8 cellular contexts compared by ENCODE assay signal in genomic region chr5:158435161-158435616, GRCh38.
DNase-seq lines count a peak whose midpoint lies in the region; ATAC-seq, FAIRE-seq and TF ChIP-seq lines count a peak whose summit lies in the region.

No MANE protein-coding gene starts in this region.

- H3K36me3 ChIP-seq in HepG2 (replicated peaks in 1 of 2; ENCODE audit: control insufficient read depth in 1 of 2, insufficient read depth in 2 of 2, low read length in 2 of 2): no peaks in the 10 kb centered on the region
- H3K36me3 ChIP-seq in kidney (ENCODE audit: control insufficient read depth in 1 of 2, insufficient read depth in 2 of 2, low read length in 2 of 2): no peaks in the 10 kb centered on the region
- no peaks in the 10 kb centered on the region for H3K36me3 ChIP-seq in effector memory CD4-positive, alpha-beta T cell (ENCODE audit: control insufficient read depth, insufficient read depth, low read length)

- H3K4me2 ChIP-seq in HepG2 (ENCODE audit: low read depth, low read length): no peak overlapping the region

- no peak overlapping the region for H3K9ac ChIP-seq in HepG2 (ENCODE audit: insufficient read depth, low read depth, low read length)
- no peak overlapping the region for H3K9ac ChIP-seq in kidney (ENCODE audit: low read length in 2 of 2)

- H3K27ac Mint-ChIP-seq in progenitor cell of endocrine pancreas: no peak overlapping the region

- WGBS in HepG2 (ENCODE audit: low lambda C conversion rate): under 1% methylated on average over 4 of the region's 4 CpGs

- TF ChIP-seq POLR2A in HepG2 (IDR thresholded peaks at IDR 0.05; ENCODE audit: insufficient read depth in 1 of 2, low read depth in 2 of 2, low read length in 2 of 2): no peak

- H4K20me1 ChIP-seq in HepG2 (ENCODE audit: insufficient read depth, low read length): no peaks in the 10 kb centered on the region

- no peak overlapping the region for H3K4me3 ChIP-seq in HepG2 (replicated peaks in 1 of 3; ENCODE audit: insufficient read depth in 1 of 3, low read depth in 2 of 3, low read length in 3 of 3)
- H3K4me3 ChIP-seq in kidney (ENCODE audit: low read length in 2 of 2): no peak overlapping the region
- no peak overlapping the region for H3K4me3 ChIP-seq in effector memory CD4-positive, alpha-beta T cell (ENCODE audit: insufficient read depth, low read depth, low read length, poor library complexity, severe bottlenecking)

- CTCF ChIA-PET in HepG2 (lab: Yijun Ruan, JAX; ENCODE audit: low intra/inter-chr PET ratio, low total read pairs): no interaction called here

- H3K9me3 Mint-ChIP-seq in progenitor cell of endocrine pancreas (ENCODE audit: low read depth): no peaks in the 10 kb centered on the region

- no peak for TF ChIP-seq RAD21 in HepG2 (CRISPR knock-in tag; IDR thresholded peaks at IDR 0.05)

- H3K27ac ChIP-seq in HepG2 (ENCODE audit: extremely low read length, insufficient read depth, low read length) (no peak overlapping the region), kidney (ENCODE audit: low read depth in 2 of 2, low read length in 2 of 2) (no peak overlapping the region)
- no peak overlapping the region for H3K27ac ChIP-seq in effector memory CD4-positive, alpha-beta T cell (ENCODE audit: insufficient read depth, low read length, poor library complexity, severe bottlenecking)

- no peak overlapping the region for H3K4me3 Mint-ChIP-seq in progenitor cell of endocrine pancreas (ENCODE audit: low read depth)

- H3K4me1 ChIP-seq in HepG2 (ENCODE audit: insufficient read depth, low read length): peaks cover 7% of the 10 kb centered on the region; the same call in 1 of the 2 replicates
- no peaks in the 10 kb centered on the region for H3K4me1 ChIP-seq in kidney (ENCODE audit: control insufficient read depth in 1 of 2, insufficient read depth in 1 of 2, low read depth in 1 of 2, low read length in 2 of 2)
- H3K4me1 ChIP-seq in effector memory CD4-positive, alpha-beta T cell (ENCODE audit: control insufficient read depth, insufficient read depth, low read length, poor library complexity, severe bottlenecking): no peaks in the 10 kb centered on the region

- BruUV-seq in HepG2 (replicated peaks; lab: Mats Ljungman, UMichigan): no TSS peak

- DNase-seq in RCC 7860 (ENCODE audit: low spot score) (peak; percentile 71), HepG2 (ENCODE audit: low spot score) (no peak), progenitor cell of endocrine pancreas (ENCODE audit: low spot score, unreplicated experiment) (no peak), sciatic nerve (ENCODE audit: low spot score) (no peak), kidney (no peak)
- no peak for DNase-seq in effector memory CD4-positive, alpha-beta T cell

- in situ Hi-C loops in HepG2 (cut with HindIII; ENCODE audit: extremely low pct_ligation_motif_present, low pct_unique_long_range_greater_than_20kb): no loop called here

- H3K4me1 Mint-ChIP-seq in progenitor cell of endocrine pancreas (ENCODE audit: low read depth): no peaks in the 10 kb centered on the region

- no peak for TF ChIP-seq CTCF in HepG2 (CRISPR knock-in tag; IDR thresholded peaks at IDR 0.05)
- no peak for TF ChIP-seq CTCF in progenitor cell of endocrine pancreas (IDR thresholded peaks at IDR 0.05; ENCODE audit: unreplicated experiment)
- no peak for TF ChIP-seq CTCF in kidney (IDR thresholded peaks at IDR 0.05; ENCODE audit: borderline replicate concordance, extremely low read depth, insufficient read depth)

- H3K9me3 ChIP-seq in HepG2 (ENCODE audit: low read length) (peaks cover 28% of the 10 kb centered on the region), kidney (ENCODE audit: control insufficient read depth in 1 of 2, low read length in 2 of 2) (peaks cover 0 to 2% of the 10 kb centered on the region in 2 donors)
- no peaks in the 10 kb centered on the region for H3K9me3 ChIP-seq in effector memory CD4-positive, alpha-beta T cell (ENCODE audit: control insufficient read depth, low read length)

- intact Hi-C loops in HepG2 (cut with micrococcal nuclease; ENCODE audit: unreplicated experiment) (no loop called here), sciatic nerve (cut with DNase I) (no loop called here), kidney (cut with DNase I) (no loop called here)

- H3K27me3 Mint-ChIP-seq in progenitor cell of endocrine pancreas: peaks cover 11% of the 10 kb centered on the region

- peak; percentile 77 for ATAC-seq in GM18517 (IDR thresholded peaks at IDR 0.05; ENCODE audit: unreplicated experiment)
- peak; percentile 75 for ATAC-seq in HG02759 (IDR thresholded peaks at IDR 0.05; ENCODE audit: unreplicated experiment)
- peak; percentile 54 for ATAC-seq in HepG2
- no peak for ATAC-seq in sciatic nerve

- POLR2A ChIA-PET in HepG2 (lab: Yijun Ruan, JAX): no interaction called here

- H3K79me2 ChIP-seq in HepG2 (ENCODE audit: insufficient read depth, low read length): no peaks in the 10 kb centered on the region

- no peaks in the 10 kb centered on the region for H3K36me3 Mint-ChIP-seq in progenitor cell of endocrine pancreas (ENCODE audit: insufficient read depth)

- no peak for TF ChIP-seq EP300 in HepG2 (IDR thresholded peaks at IDR 0.05; ENCODE audit: low read depth in 2 of 2, low read length in 2 of 2)
- no peak for TF ChIP-seq EP300 in HepG2 (CRISPR knock-in tag; IDR thresholded peaks at IDR 0.05; ENCODE audit: borderline replicate concordance)

- no peaks in the 10 kb centered on the region for H3K27me3 ChIP-seq in HepG2 (ENCODE audit: control insufficient read depth in 1 of 2, insufficient read depth in 2 of 2, low read length in 2 of 2)
- no peaks in the 10 kb centered on the region for H3K27me3 ChIP-seq in effector memory CD4-positive, alpha-beta T cell (replicated peaks; ENCODE audit: control insufficient read depth, insufficient read depth, low read length, poor library complexity, severe bottlenecking)

- no peak overlapping the region for H2AFZ ChIP-seq in HepG2 (ENCODE audit: low read length)

- peak; percentile 92 for FAIRE-seq in RCC 7860 (lab: Jason Lieb, UNC)
- FAIRE-seq in HepG2 (lab: Jason Lieb, UNC): no peak
- no peak for FAIRE-seq in kidney (lab: Jason Lieb, UNC)

TF ChIP-seq in HepG2, 621 proteins besides CTCF, POLR2A, EP300 and RAD21:
- TF ChIP-seq BRD4 (CRISPR knock-in tag; IDR thresholded peaks at IDR 0.05): no peak
- TF ChIP-seq ZNF331 (CRISPR knock-in tag; IDR thresholded peaks at IDR 0.05): 0 out of 2 replicates have a peak, but pooled peaks have one; percentile 6
- no peak for TF ChIP-seq GRHL1 (CRISPR knock-in tag; conservative IDR thresholded peaks at IDR 0.05)
- no peak for TF ChIP-seq GATA4 (IDR thresholded peaks at IDR 0.05; ENCODE audit: borderline replicate concordance, low read depth)
- no peak for TF ChIP-seq ZNF18 (CRISPR knock-in tag; IDR thresholded peaks at IDR 0.05; ENCODE audit: insufficient replicate concordance)
- no peak for TF ChIP-seq ZNF326 (CRISPR knock-in tag; IDR thresholded peaks at IDR 0.05; ENCODE audit: borderline replicate concordance)
- no peak for TF ChIP-seq SNAPC2 (CRISPR knock-in tag; IDR thresholded peaks at IDR 0.05)
- TF ChIP-seq ZBTB8A (CRISPR knock-in tag; IDR thresholded peaks at IDR 0.05; ENCODE audit: borderline replicate concordance, low read depth): no peak
